13 cellular contexts compared by ENCODE assay signal in genomic region chr20:38145094-38146075, GRCh38. TPM values are rescaled to one million over a fixed set of nuclear protein-coding genes. Genes with fewer than 3 reads are reported as not detected.
DNase-seq lines count a peak whose midpoint lies in the region; ATAC-seq and TF ChIP-seq lines count a peak whose summit lies in the region.
"Had no signal": no experiment of that assay in that cellular context is flagged by ENCODE, and none has a peak within 500 bp of the region (broad histone marks: within the 10 kb centered on the region; RNA-seq: fewer than 3 reads in every experiment).

No MANE protein-coding gene starts in this region.

- H3K4me1 ChIP-seq in left ventricle myocardium inferior (peaks cover 68% of the 10 kb centered on the region), gastrocnemius medialis (peaks cover 11 to 14% of the 10 kb centered on the region in 2 donors)

- intact Hi-C loops in left ventricle myocardium inferior (cut with micrococcal nuclease): no loop called here
- intact Hi-C loops in gastrocnemius medialis (cut with DNase I; ENCODE audit: low total_unique reads): no loop called here

- H3K9me3 ChIP-seq in left ventricle myocardium inferior (replicated peaks) (no peaks in the 10 kb centered on the region), gastrocnemius medialis (no peaks in the 10 kb centered on the region)
- H3K9me3 ChIP-seq: pancreas had no signal

- H3K4me3 ChIP-seq in left ventricle myocardium inferior (no peak overlapping the region), gastrocnemius medialis (no peak overlapping the region)
- H3K4me3 ChIP-seq: pancreas had no signal

- ATAC-seq in WTC11: no peak
- no peak for ATAC-seq in gastrocnemius medialis
- no peak for ATAC-seq in GM19467 (IDR thresholded peaks at IDR 0.05; ENCODE audit: unreplicated experiment)

- CTCF ChIA-PET in WTC11 (lab: Charles Lee): interaction anchor here (0.6 to 2.7 kb wide), 7 partner anchors 19 to 108 kb away, joined by 3 to 11 read pairs (median 4); partner anchors contain the start of gene TGM2
- CTCF ChIA-PET in HEK293T (lab: Yijun Ruan, JAX): no interaction called here

- H3K36me3 ChIP-seq in left ventricle myocardium inferior (peaks cover 89% of the 10 kb centered on the region), gastrocnemius medialis (peaks cover 3 to 68% of the 10 kb centered on the region in 2 donors)
- H3K36me3 ChIP-seq: pancreas had no signal

- in situ Hi-C loops in gastrocnemius medialis (cut with MboI; ENCODE audit: low sequenced_read_pairs in 4 of 4): no loop called here

- TF ChIP-seq POLR2A in gastrocnemius medialis (IDR thresholded peaks at IDR 0.05): no peak
- TF ChIP-seq POLR2A in erythroblast (IDR thresholded peaks at IDR 0.05; ENCODE audit: low read length): no peak

- no peaks in the 10 kb centered on the region for H3K36me3 Mint-ChIP-seq in WTC11
- H3K36me3 Mint-ChIP-seq: activated naive CD8-positive, alpha-beta T cell had no signal

- H3K27ac ChIP-seq in left ventricle myocardium inferior (replicated peaks): peak overlapping the region; percentile 85
- peak overlapping the region in 3 of 4 donors; percentile 35 to 51 (median 48) for H3K27ac ChIP-seq in gastrocnemius medialis
- H3K27ac ChIP-seq in caudate nucleus (ENCODE audit: low read depth, low read length): no peak overlapping the region
- H3K27ac ChIP-seq: HL-60 had no signal

- POLR2A ChIA-PET in WTC11 (lab: Charles Lee): no interaction called here
- POLR2A ChIA-PET in HEK293T (lab: Yijun Ruan, JAX): no interaction called here

- H3K27ac Mint-ChIP-seq in WTC11: no peak overlapping the region
- H3K27ac Mint-ChIP-seq: activated naive CD8-positive, alpha-beta T cell had no signal

- H3K4me3 Mint-ChIP-seq in WTC11: no peak overlapping the region
- H3K4me3 Mint-ChIP-seq: activated naive CD8-positive, alpha-beta T cell had no signal

- DNase-seq in EH (ENCODE audit: low read depth) (peak; percentile 87), WTC11 (ENCODE audit: low spot score) (no peak), left ventricle myocardium inferior (no peak), gastrocnemius medialis (no peak), caudate nucleus (lab: John Stamatoyannopoulos, UW) (no peak), HEK293T (ENCODE audit: extremely low spot score) (no peak), erythroblast (lab: John Stamatoyannopoulos, UW) (no peak)
- DNase-seq: hippocampal formation, NCI-H2107 had no signal

- H3K27me3 ChIP-seq in left ventricle myocardium inferior (ENCODE audit: low read depth) (no peaks in the 10 kb centered on the region), gastrocnemius medialis (no peaks in the 10 kb centered on the region)
- H3K27me3 ChIP-seq: pancreas had no signal

- H3K27me3 Mint-ChIP-seq in WTC11 (ENCODE audit: low read depth): no peaks in the 10 kb centered on the region; the same call in 1 of the 2 replicates

- no peaks in the 10 kb centered on the region for H3K9me3 Mint-ChIP-seq in WTC11

- TF ChIP-seq CTCF in WTC11 (IDR thresholded peaks at IDR 0.05): no peak
- TF ChIP-seq CTCF in left ventricle myocardium inferior (IDR thresholded peaks at IDR 0.05; ENCODE audit: borderline replicate concordance): no peak
- no peak for TF ChIP-seq CTCF in gastrocnemius medialis (IDR thresholded peaks at IDR 0.05 in 4 of 5, conservative IDR thresholded peaks at IDR 0.05 in 1 of 5)

- peaks cover 33% of the 10 kb centered on the region for H3K4me1 Mint-ChIP-seq in WTC11

TF ChIP-seq in WTC11, 78 proteins besides CTCF, POLR2A, EP300 and RAD21:
- TF ChIP-seq GABPB1 (CRISPR knock-in tag; IDR thresholded peaks at IDR 0.05) (0 out of 2 replicates have a peak, but pooled peaks have one; percentile 39), USF2 (CRISPR knock-in tag; IDR thresholded peaks at IDR 0.05) (no peak)

TF ChIP-seq in HEK293T, 16 proteins besides CTCF, POLR2A, EP300 and RAD21:
- TF ChIP-seq TARDBP (IDR thresholded peaks at IDR 0.05) (no peak), SUZ12 (IDR thresholded peaks at IDR 0.05) (no peak), ARNT (IDR thresholded peaks at IDR 0.05) (no peak), ZNF384 (IDR thresholded peaks at IDR 0.05) (no peak; the same call in 1 of the 2 replicates), BHLHE40 (IDR thresholded peaks at IDR 0.05; ENCODE audit: borderline replicate concordance) (no peak), NFRKB (IDR thresholded peaks at IDR 0.05) (no peak), FOXK2 (IDR thresholded peaks at IDR 0.05) (no peak), LEF1 (IDR thresholded peaks at IDR 0.05; ENCODE audit: borderline replicate concordance) (no peak), FOXA1 (IDR thresholded peaks at IDR 0.05) (no peak), L3MBTL2 (conservative IDR thresholded peaks at IDR 0.05) (no peak), CTBP1 (IDR thresholded peaks at IDR 0.05; ENCODE audit: borderline replicate concordance) (no peak), PKNOX1 (IDR thresholded peaks at IDR 0.05) (no peak), FOXM1 (IDR thresholded peaks at IDR 0.05; ENCODE audit: borderline replicate concordance) (no peak)

RNA-seq across cellular contexts. Expression of gene TGM2, which starts 19.7 kb away (rescaled TPM):
- total RNA-seq in WTC11 (2021) (1.5 to 2.1 TPM (median 1.8 TPM) in 3 replicates), left ventricle myocardium inferior (846 TPM), gastrocnemius medialis (100 to 1,000 TPM in 1 of 4 donors, 10 to 100 TPM in 3; 12.8 to 152 (median 58.4) TPM)
